10 cellular contexts compared by ENCODE assay signal in genomic region chr6:166572370-166573261, GRCh38. TPM values are rescaled to one million over a fixed set of nuclear protein-coding genes. Genes with fewer than 3 reads are reported as not detected.
A peak's percentile ranks its signal among the peaks of the same experiment; 100 is the strongest.
DNase-seq lines count a peak whose midpoint lies in the region; ATAC-seq and TF ChIP-seq lines count a peak whose summit lies in the region.
"Had no signal": no experiment of that assay in that cellular context is flagged by ENCODE, and none has a peak within 500 bp of the region (broad histone marks: within the 10 kb centered on the region; RNA-seq: fewer than 3 reads in every experiment).

No MANE protein-coding gene starts in this region.

- WGBS in upper lobe of left lung, 2 donors = 57 to 67% methylated on average over 11 to 18 of the region's 18 CpGs

- H3K9me3 ChIP-seq in upper lobe of left lung (no peaks in the 10 kb centered on the region), WERI-Rb-1 (ENCODE audit: severe bottlenecking) (peaks cover 7% of the 10 kb centered on the region)

- no peak for ATAC-seq in activated naive CD4-positive, alpha-beta T cell treated with anti-CD3 and anti-CD28 coated beads, Interleukin-2, amount 50 U/mL, for 72 hours
- ATAC-seq in upper lobe of left lung (ENCODE audit: low FRiP score in 2 of 2) (peak; percentile 88 to 92), GM21786 (IDR thresholded peaks at IDR 0.05; ENCODE audit: unreplicated experiment) (no peak)

- H3K4me3 ChIP-seq in astrocyte of the spinal cord (ENCODE audit: low read depth, low read length) (no peak overlapping the region), upper lobe of left lung (no peak overlapping the region), WERI-Rb-1 (ENCODE audit: low read depth, low read length) (no peak overlapping the region)

- no peak for DNase-seq in activated naive CD4-positive, alpha-beta T cell treated with anti-CD3 and anti-CD28 coated beads, Interleukin-2, amount 50 U/mL, for 72 hours (ENCODE audit: low spot score in 2 of 2)
- DNase-seq in astrocyte of the spinal cord (ENCODE audit: low read depth, low spot score) = peak; percentile 82
- DNase-seq in iris pigment epithelial cell (ENCODE audit: low read depth) = peak; percentile 95
- peak in 1 of 2 donors; percentile 84 for DNase-seq in upper lobe of left lung
- DNase-seq in NCI-H2196 treated with DMSO at 0.1 percent for 48 hours (lab: John Stamatoyannopoulos, UW; ENCODE audit: unreplicated experiment) = no peak
- DNase-seq in WERI-Rb-1 = no peak
- DNase-seq: activated naive CD4-positive, alpha-beta T cell treated with anti-CD3 and anti-CD28 coated beads, Interleukin-2, amount 50 U/mL, for 16 hours; stimulated activated CD4-positive, alpha-beta T cell treated with anti-CD3 and anti-CD28 coated beads, Interleukin-12 subunit alpha, Interleukin-12 subunit beta, amount 100 ng/mL, for 4 hours had no signal

- H3K4me1 ChIP-seq in upper lobe of left lung = peaks cover 18 to 34% (median 29%) of the 10 kb centered on the region in 4 donors

- in situ Hi-C loops in astrocyte of the spinal cord (cut with HindIII; ENCODE audit: low sequenced_read_pairs) = no loop called here

- peaks cover 6% of the 10 kb centered on the region for H3K9me3 Mint-ChIP-seq in activated naive CD4-positive, alpha-beta T cell treated with anti-CD3 and anti-CD28 coated beads, Interleukin-2, amount 50 U/mL, for 24 hours
- peaks cover 7 to 10% of the 10 kb centered on the region in 2 donors for H3K9me3 Mint-ChIP-seq in activated naive CD4-positive, alpha-beta T cell treated with anti-CD3 and anti-CD28 coated beads, Interleukin-2, amount 50 U/mL, for 72 hours

- H3K4me3 Mint-ChIP-seq in activated naive CD4-positive, alpha-beta T cell treated with anti-CD3 and anti-CD28 coated beads, Interleukin-2, amount 50 U/mL, for 24 hours = no peak overlapping the region

- peak overlapping the region; percentile 62 to 81 (median 76) for H3K27ac ChIP-seq in upper lobe of left lung
- no peak overlapping the region for H3K27ac ChIP-seq in WERI-Rb-1

- no peaks in the 10 kb centered on the region for H3K4me1 Mint-ChIP-seq in activated naive CD4-positive, alpha-beta T cell treated with anti-CD3 and anti-CD28 coated beads, Interleukin-2, amount 50 U/mL, for 24 hours

- H3K27ac Mint-ChIP-seq in activated naive CD4-positive, alpha-beta T cell treated with anti-CD3 and anti-CD28 coated beads, Interleukin-2, amount 50 U/mL, for 24 hours = peak overlapping the region; percentile 43
- no peak overlapping the region for H3K27ac Mint-ChIP-seq in activated naive CD4-positive, alpha-beta T cell treated with anti-CD3 and anti-CD28 coated beads, Interleukin-2, amount 50 U/mL, for 72 hours

- peaks cover 9% of the 10 kb centered on the region for H3K36me3 Mint-ChIP-seq in activated naive CD4-positive, alpha-beta T cell treated with anti-CD3 and anti-CD28 coated beads, Interleukin-2, amount 50 U/mL, for 24 hours
- peaks cover 9 to 12% of the 10 kb centered on the region in 2 donors for H3K36me3 Mint-ChIP-seq in activated naive CD4-positive, alpha-beta T cell treated with anti-CD3 and anti-CD28 coated beads, Interleukin-2, amount 50 U/mL, for 72 hours

- H3K27me3 ChIP-seq in upper lobe of left lung (no peaks in the 10 kb centered on the region), WERI-Rb-1 (ENCODE audit: insufficient read depth, low read depth, severe bottlenecking) (no peaks in the 10 kb centered on the region)

- TF ChIP-seq CTCF in astrocyte of the spinal cord (IDR thresholded peaks at IDR 0.05; ENCODE audit: low read depth, low read length) (no peak), upper lobe of left lung (IDR thresholded peaks at IDR 0.05) (no peak), WERI-Rb-1 (IDR thresholded peaks at IDR 0.05; ENCODE audit: low read depth, low read length) (no peak)

- peak in 1 of 4 donors; percentile 32 for TF ChIP-seq POLR2A in upper lobe of left lung (IDR thresholded peaks at IDR 0.05)

- peak in 3 of 4 donors; percentile 32 to 65 (median 47) for TF ChIP-seq EP300 in upper lobe of left lung (IDR thresholded peaks at IDR 0.05)

- H3K36me3 ChIP-seq in upper lobe of left lung (peaks cover 0 to 4% (median 0%) of the 10 kb centered on the region in 4 donors), WERI-Rb-1 (no peaks in the 10 kb centered on the region)

- no peaks in the 10 kb centered on the region for H3K27me3 Mint-ChIP-seq in activated naive CD4-positive, alpha-beta T cell treated with anti-CD3 and anti-CD28 coated beads, Interleukin-2, amount 50 U/mL, for 24 hours

RNA-seq across cellular contexts. Expression of gene RAMACL, which starts 13.9 kb away (rescaled TPM):
- total RNA-seq in activated naive CD4-positive, alpha-beta T cell treated with anti-CD3 and anti-CD28 coated beads, Interleukin-2, amount 50 U/mL, for 72 hours = 1 to 10 TPM in 1 of 2 donors, under 1 TPM in 1; 0.52 to 1.2 TPM
- 10 to 100 TPM in 3 of 6 donors, 1 to 10 TPM in 3; 3.7 to 13.0 (median 7.9) TPM for total RNA-seq in upper lobe of left lung

RNA-seq across cellular contexts. Expression of gene RPS6KA2, which starts 54.4 kb away (rescaled TPM):
- total RNA-seq in activated naive CD4-positive, alpha-beta T cell treated with anti-CD3 and anti-CD28 coated beads, Interleukin-2, amount 50 U/mL, for 72 hours = 1 to 10 TPM; 2.9 to 4.0 TPM
- total RNA-seq in upper lobe of left lung = 100 to 1,000 TPM; 101 to 233 (median 168) TPM

Comparison
In these comparisons a context has a peak if more than half of its experiments do, and no peak if none do; other contexts are left out.
1. ATAC-seq: peak in upper lobe of left lung (2 of 2); none in activated naive CD4-positive, alpha-beta T cell treated with anti-CD3 and anti-CD28 coated beads, Interleukin-2, amount 50 U/mL, for 72 hours (0 of 2) and GM21786 (single experiment).
2. DNase-seq: peak in astrocyte of the spinal cord (single experiment) and iris pigment epithelial cell (single experiment); none in activated naive CD4-positive, alpha-beta T cell treated with anti-CD3 and anti-CD28 coated beads, Interleukin-2, amount 50 U/mL, for 72 hours (0 of 2), NCI-H2196 treated with DMSO at 0.1 percent for 48 hours (single experiment) and WERI-Rb-1 (single experiment).
3. RNA of gene RPS6KA2, which starts 54.4 kb away (total RNA-seq): 101 to 233 TPM in upper lobe of left lung; 2.9 to 4.0 TPM in activated naive CD4-positive, alpha-beta T cell treated with anti-CD3 and anti-CD28 coated beads, Interleukin-2, amount 50 U/mL, for 72 hours; every median in the first group is over 10 times any median in the second.